In the genomic region with DNA sequence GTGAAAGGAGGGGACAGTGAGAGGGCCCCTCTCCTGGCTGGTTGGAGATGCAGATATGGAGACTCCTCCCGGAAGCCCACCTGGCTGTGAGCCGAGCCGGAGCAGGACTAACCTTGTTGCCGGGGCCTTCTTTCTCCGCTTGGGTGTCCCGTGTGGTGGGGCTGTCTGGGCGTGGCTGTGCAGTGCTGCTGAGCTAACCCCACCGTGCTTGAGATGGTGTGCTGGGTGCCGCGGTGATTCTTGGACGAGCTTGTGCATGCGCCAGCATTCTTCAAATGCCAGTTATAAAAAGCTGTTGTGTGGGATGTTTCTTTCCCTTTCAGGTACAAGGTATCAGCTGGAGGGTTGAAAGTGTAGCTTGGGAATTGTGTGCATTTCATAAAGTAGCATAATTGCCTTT, we compare ENCODE assay signal across 1 cellular context.
TF ChIP-seq lines count a peak whose summit lies in the region.

No MANE protein-coding gene starts in this region.

TF ChIP-seq in GM23338, 12 proteins besides CTCF, POLR2A, EP300 and RAD21:
- TF ChIP-seq, protein P1, sequence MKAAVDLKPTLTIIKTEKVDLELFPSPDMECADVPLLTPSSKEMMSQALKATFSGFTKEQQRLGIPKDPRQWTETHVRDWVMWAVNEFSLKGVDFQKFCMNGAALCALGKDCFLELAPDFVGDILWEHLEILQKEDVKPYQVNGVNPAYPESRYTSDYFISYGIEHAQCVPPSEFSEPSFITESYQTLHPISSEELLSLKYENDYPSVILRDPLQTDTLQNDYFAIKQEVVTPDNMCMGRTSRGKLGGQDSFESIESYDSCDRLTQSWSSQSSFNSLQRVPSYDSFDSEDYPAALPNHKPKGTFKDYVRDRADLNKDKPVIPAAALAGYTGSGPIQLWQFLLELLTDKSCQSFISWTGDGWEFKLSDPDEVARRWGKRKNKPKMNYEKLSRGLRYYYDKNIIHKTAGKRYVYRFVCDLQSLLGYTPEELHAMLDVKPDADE (IDR thresholded peaks at IDR 0.05), result no peak
- TF ChIP-seq STAT1 (IDR thresholded peaks at IDR 0.05; ENCODE audit: unreplicated experiment) (no peak), ZNF114 (CRISPR knock-in tag; IDR thresholded peaks at IDR 0.05) (no peak), POLR2AphosphoS5 (IDR thresholded peaks at IDR 0.05; ENCODE audit: low read depth) (no peak), JUNB (IDR thresholded peaks at IDR 0.05; ENCODE audit: unreplicated experiment) (no peak), EZH2phosphoT487 (IDR thresholded peaks at IDR 0.05; ENCODE audit: unreplicated experiment) (no peak), NANOG (IDR thresholded peaks at IDR 0.05; ENCODE audit: borderline replicate concordance) (no peak), CREB1 (CRISPR knock-in tag; IDR thresholded peaks at IDR 0.05; ENCODE audit: low read depth) (no peak), ZNF331 (CRISPR knock-in tag; IDR thresholded peaks at IDR 0.05; ENCODE audit: low read depth) (no peak), EZH2 (IDR thresholded peaks at IDR 0.05; ENCODE audit: low read depth, unreplicated experiment) (no peak)
- TF ChIP-seq, protein P2, sequence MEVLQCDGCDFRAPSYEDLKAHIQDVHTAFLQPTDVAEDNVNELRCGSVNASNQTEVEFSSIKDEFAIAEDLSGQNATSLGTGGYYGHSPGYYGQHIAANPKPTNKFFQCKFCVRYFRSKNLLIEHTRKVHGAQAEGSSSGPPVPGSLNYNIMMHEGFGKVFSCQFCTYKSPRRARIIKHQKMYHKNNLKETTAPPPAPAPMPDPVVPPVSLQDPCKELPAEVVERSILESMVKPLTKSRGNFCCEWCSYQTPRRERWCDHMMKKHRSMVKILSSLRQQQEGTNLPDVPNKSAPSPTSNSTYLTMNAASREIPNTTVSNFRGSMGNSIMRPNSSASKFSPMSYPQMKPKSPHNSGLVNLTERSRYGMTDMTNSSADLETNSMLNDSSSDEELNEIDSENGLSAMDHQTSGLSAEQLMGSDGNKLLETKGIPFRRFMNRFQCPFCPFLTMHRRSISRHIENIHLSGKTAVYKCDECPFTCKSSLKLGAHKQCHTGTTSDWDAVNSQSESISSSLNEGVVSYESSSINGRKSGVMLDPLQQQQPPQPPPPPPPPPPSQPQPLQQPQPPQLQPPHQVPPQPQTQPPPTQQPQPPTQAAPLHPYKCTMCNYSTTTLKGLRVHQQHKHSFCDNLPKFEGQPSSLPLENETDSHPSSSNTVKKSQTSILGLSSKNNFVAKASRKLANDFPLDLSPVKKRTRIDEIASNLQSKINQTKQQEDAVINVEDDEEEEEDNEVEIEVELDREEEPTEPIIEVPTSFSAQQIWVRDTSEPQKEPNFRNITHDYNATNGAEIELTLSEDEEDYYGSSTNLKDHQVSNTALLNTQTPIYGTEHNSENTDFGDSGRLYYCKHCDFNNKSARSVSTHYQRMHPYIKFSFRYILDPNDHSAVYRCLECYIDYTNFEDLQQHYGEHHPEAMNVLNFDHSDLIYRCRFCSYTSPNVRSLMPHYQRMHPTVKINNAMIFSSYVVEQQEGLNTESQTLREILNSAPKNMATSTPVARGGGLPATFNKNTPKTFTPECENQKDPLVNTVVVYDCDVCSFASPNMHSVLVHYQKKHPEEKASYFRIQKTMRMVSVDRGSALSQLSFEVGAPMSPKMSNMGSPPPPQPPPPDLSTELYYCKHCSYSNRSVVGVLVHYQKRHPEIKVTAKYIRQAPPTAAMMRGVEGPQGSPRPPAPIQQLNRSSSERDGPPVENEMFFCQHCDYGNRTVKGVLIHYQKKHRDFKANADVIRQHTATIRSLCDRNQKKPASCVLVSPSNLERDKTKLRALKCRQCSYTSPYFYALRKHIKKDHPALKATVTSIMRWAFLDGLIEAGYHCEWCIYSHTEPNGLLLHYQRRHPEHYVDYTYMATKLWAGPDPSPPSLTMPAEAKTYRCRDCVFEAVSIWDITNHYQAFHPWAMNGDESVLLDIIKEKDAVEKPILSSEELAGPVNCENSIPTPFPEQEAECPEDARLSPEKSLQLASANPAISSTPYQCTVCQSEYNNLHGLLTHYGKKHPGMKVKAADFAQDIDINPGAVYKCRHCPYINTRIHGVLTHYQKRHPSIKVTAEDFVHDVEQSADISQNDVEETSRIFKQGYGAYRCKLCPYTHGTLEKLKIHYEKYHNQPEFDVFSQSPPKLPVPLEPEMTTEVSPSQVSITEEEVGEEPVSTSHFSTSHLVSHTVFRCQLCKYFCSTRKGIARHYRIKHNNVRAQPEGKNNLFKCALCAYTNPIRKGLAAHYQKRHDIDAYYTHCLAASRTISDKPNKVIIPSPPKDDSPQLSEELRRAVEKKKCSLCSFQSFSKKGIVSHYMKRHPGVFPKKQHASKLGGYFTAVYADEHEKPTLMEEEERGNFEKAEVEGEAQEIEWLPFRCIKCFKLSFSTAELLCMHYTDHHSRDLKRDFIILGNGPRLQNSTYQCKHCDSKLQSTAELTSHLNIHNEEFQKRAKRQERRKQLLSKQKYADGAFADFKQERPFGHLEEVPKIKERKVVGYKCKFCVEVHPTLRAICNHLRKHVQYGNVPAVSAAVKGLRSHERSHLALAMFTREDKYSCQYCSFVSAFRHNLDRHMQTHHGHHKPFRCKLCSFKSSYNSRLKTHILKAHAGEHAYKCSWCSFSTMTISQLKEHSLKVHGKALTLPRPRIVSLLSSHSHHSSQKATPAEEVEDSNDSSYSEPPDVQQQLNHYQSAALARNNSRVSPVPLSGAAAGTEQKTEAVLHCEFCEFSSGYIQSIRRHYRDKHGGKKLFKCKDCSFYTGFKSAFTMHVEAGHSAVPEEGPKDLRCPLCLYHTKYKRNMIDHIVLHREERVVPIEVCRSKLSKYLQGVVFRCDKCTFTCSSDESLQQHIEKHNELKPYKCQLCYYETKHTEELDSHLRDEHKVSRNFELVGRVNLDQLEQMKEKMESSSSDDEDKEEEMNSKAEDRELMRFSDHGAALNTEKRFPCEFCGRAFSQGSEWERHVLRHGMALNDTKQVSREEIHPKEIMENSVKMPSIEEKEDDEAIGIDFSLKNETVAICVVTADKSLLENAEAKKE (CRISPR knock-in tag; IDR thresholded peaks at IDR 0.05), result no peak
- TF ChIP-seq, protein P3, sequence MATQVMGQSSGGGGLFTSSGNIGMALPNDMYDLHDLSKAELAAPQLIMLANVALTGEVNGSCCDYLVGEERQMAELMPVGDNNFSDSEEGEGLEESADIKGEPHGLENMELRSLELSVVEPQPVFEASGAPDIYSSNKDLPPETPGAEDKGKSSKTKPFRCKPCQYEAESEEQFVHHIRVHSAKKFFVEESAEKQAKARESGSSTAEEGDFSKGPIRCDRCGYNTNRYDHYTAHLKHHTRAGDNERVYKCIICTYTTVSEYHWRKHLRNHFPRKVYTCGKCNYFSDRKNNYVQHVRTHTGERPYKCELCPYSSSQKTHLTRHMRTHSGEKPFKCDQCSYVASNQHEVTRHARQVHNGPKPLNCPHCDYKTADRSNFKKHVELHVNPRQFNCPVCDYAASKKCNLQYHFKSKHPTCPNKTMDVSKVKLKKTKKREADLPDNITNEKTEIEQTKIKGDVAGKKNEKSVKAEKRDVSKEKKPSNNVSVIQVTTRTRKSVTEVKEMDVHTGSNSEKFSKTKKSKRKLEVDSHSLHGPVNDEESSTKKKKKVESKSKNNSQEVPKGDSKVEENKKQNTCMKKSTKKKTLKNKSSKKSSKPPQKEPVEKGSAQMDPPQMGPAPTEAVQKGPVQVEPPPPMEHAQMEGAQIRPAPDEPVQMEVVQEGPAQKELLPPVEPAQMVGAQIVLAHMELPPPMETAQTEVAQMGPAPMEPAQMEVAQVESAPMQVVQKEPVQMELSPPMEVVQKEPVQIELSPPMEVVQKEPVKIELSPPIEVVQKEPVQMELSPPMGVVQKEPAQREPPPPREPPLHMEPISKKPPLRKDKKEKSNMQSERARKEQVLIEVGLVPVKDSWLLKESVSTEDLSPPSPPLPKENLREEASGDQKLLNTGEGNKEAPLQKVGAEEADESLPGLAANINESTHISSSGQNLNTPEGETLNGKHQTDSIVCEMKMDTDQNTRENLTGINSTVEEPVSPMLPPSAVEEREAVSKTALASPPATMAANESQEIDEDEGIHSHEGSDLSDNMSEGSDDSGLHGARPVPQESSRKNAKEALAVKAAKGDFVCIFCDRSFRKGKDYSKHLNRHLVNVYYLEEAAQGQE (IDR thresholded peaks at IDR 0.05; ENCODE audit: unreplicated experiment), result no peak
TF ChIP-seq in GM23338: peak in this region for 0.
